ENCODE assay signal across 7 cellular contexts in genomic region chr19:47124937-47125668, GRCh38. TPM values are rescaled to one million over a fixed set of nuclear protein-coding genes. Genes with fewer than 3 reads are reported as not detected.
A peak's percentile ranks its signal among the peaks of the same experiment; 100 is the strongest.
DNase-seq lines count a peak whose midpoint lies in the region; ATAC-seq, FAIRE-seq and TF ChIP-seq lines count a peak whose summit lies in the region.

No MANE protein-coding gene starts in this region.

- H3K36me3 ChIP-seq in Loucy (ENCODE audit: insufficient read depth, low read length) = no peaks in the 10 kb centered on the region
- H3K36me3 ChIP-seq in PC-3 (ENCODE audit: low read depth, low read length) = no peaks in the 10 kb centered on the region
- no peaks in the 10 kb centered on the region for H3K36me3 ChIP-seq in right lobe of liver
- H3K36me3 ChIP-seq in vagina = no peaks in the 10 kb centered on the region

- H4K20me1 ChIP-seq in Loucy (ENCODE audit: insufficient read depth, low read length, poor library complexity, severe bottlenecking) = no peaks in the 10 kb centered on the region
- no peaks in the 10 kb centered on the region for H4K20me1 ChIP-seq in PC-3 (ENCODE audit: low read length)

- H3K9me3 ChIP-seq in Loucy (ENCODE audit: insufficient read depth, low read depth, low read length) (no peaks in the 10 kb centered on the region), PC-3 (ENCODE audit: low read length) (no peaks in the 10 kb centered on the region), right lobe of liver (no peaks in the 10 kb centered on the region), vagina (no peaks in the 10 kb centered on the region)

- ATAC-seq in PC-3 (peak; percentile 77), right lobe of liver (peak; percentile 82 to 94 (median 87)), HG03097 (IDR thresholded peaks at IDR 0.05; ENCODE audit: low FRiP score, unreplicated experiment) (no peak)

- H3K27ac ChIP-seq in PC-3 (ENCODE audit: low read length) = no peak overlapping the region
- H3K27ac ChIP-seq in right lobe of liver = no peak overlapping the region
- no peak overlapping the region for H3K27ac ChIP-seq in vagina

- H3K4me1 ChIP-seq in Loucy (ENCODE audit: insufficient read depth, low read length, poor library complexity, severe bottlenecking) (peaks cover 3% of the 10 kb centered on the region), PC-3 (ENCODE audit: insufficient read depth, low read length) (peaks cover 18% of the 10 kb centered on the region), right lobe of liver (no peaks in the 10 kb centered on the region), vagina (no peaks in the 10 kb centered on the region)

- H2AFZ ChIP-seq in Loucy (ENCODE audit: low read length) (no peak overlapping the region), PC-3 (ENCODE audit: low read length) (peak overlapping the region; percentile 86)

- POLR2A ChIA-PET in PC-3 (lab: Charles Lee; ENCODE audit: unreplicated experiment) = no interaction called here

- CTCF ChIA-PET in PC-3 (lab: Charles Lee) = interaction anchor here (0.6 to 0.7 kb wide), 2 partner anchors 46 to 90 kb away, joined by 3 read pairs; no protein-coding TSS in a partner anchor

- H3K4me2 ChIP-seq in Loucy (ENCODE audit: low read depth, low read length, poor library complexity, severe bottlenecking) = no peak overlapping the region
- peak overlapping the region; percentile 66 for H3K4me2 ChIP-seq in PC-3 (ENCODE audit: low read length)

- H3K9ac ChIP-seq in Loucy (ENCODE audit: low read depth, low read length, poor library complexity, severe bottlenecking) = no peak overlapping the region
- H3K9ac ChIP-seq in PC-3 (ENCODE audit: low read length) = no peak overlapping the region

- DNase-seq in PC-3 (peak; percentile 86), choroid plexus epithelial cell (ENCODE audit: low read depth) (peak; percentile 86), right lobe of liver (no peak), vagina (ENCODE audit: extremely low spot score in 2 of 2) (no peak)

- H3K4me3 ChIP-seq in Loucy (ENCODE audit: low read length, poor library complexity, severe bottlenecking) = no peak overlapping the region
- H3K4me3 ChIP-seq in PC-3 (ENCODE audit: low read length) = no peak overlapping the region
- H3K4me3 ChIP-seq in choroid plexus epithelial cell (ENCODE audit: low read depth, low read length) = no peak overlapping the region
- no peak overlapping the region for H3K4me3 ChIP-seq in right lobe of liver
- H3K4me3 ChIP-seq in vagina = no peak overlapping the region

- no peaks in the 10 kb centered on the region for H3F3A ChIP-seq in Loucy (ENCODE audit: low read depth)
- H3F3A ChIP-seq in PC-3 (ENCODE audit: low read length, unreplicated experiment) = no peaks in the 10 kb centered on the region

- peak; percentile 98 for FAIRE-seq in G401.6 (lab: Jason Lieb, UNC)

- peak; percentile 81 for TF ChIP-seq CTCF in Loucy (conservative IDR thresholded peaks at IDR 0.05; ENCODE audit: low read length)
- peak; percentile 71 for TF ChIP-seq CTCF in PC-3 (conservative IDR thresholded peaks at IDR 0.05; ENCODE audit: low read depth, low read length)
- peak; percentile 66 for TF ChIP-seq CTCF in choroid plexus epithelial cell (conservative IDR thresholded peaks at IDR 0.05; ENCODE audit: low read depth, low read length)
- peak; percentile 58 to 86 (median 64) for TF ChIP-seq CTCF in right lobe of liver (IDR thresholded peaks at IDR 0.05)
- peak in 2 of 3 experiments; percentile 86 for TF ChIP-seq CTCF in vagina (IDR thresholded peaks at IDR 0.05)

- no TSS peak for BruUV-seq in PC-3 (replicated peaks; lab: Mats Ljungman, UMichigan)

- no peaks in the 10 kb centered on the region for H3K27me3 ChIP-seq in Loucy (ENCODE audit: insufficient read depth, low read length, poor library complexity, severe bottlenecking)
- H3K27me3 ChIP-seq in PC-3 (ENCODE audit: low read length) = no peaks in the 10 kb centered on the region
- no peaks in the 10 kb centered on the region for H3K27me3 ChIP-seq in right lobe of liver
- H3K27me3 ChIP-seq in vagina = no peaks in the 10 kb centered on the region

- H3K79me2 ChIP-seq in Loucy (ENCODE audit: insufficient read depth, low read length) = peaks cover 3% of the 10 kb centered on the region; the same call in 1 of the 2 replicates
- no peaks in the 10 kb centered on the region for H3K79me2 ChIP-seq in PC-3 (ENCODE audit: low read length)

- no peaks in the 10 kb centered on the region for H3K9me2 ChIP-seq in Loucy (replicated peaks; ENCODE audit: low read depth, low read length)
- H3K9me2 ChIP-seq in PC-3 (replicated peaks; ENCODE audit: low read length) = no peaks in the 10 kb centered on the region

- TF ChIP-seq POLR2A in right lobe of liver (IDR thresholded peaks at IDR 0.05) (no peak), vagina (IDR thresholded peaks at IDR 0.05) (no peak)

- 23% methylated on average over 8 of the region's 8 CpGs for WGBS in right lobe of liver (ENCODE audit: insufficient coverage, low coverage, low lambda C conversion rate, missing lambda C conversion rate)

- intact Hi-C loops in PC-3 (cut with micrococcal nuclease) (loop anchor here (1.0 to 5.0 kb wide), 2 partner anchors 46 to 88 kb away; no protein-coding TSS in a partner anchor), right lobe of liver (cut with DNase I) (loop anchor here (5.0 to 10.0 kb wide), 2 partner anchors 43 to 50 kb away; no protein-coding TSS in a partner anchor), vagina (cut with DNase I) (no loop called here)

RNA-seq across cellular contexts. Expression of gene SAE1, which starts 5.5 kb away (rescaled TPM):
- 99.7 and 134 TPM in 2 replicates for total RNA-seq in PC-3 (2014; rRNA removed)
- 10 to 100 TPM; 18.8 to 33.2 (median 26.7) TPM for total RNA-seq in right lobe of liver
- total RNA-seq in vagina = 32.7 TPM

RNA-seq across cellular contexts. Expression of gene ZC3H4, which starts 11.5 kb away (rescaled TPM):
- total RNA-seq in PC-3 (2014; rRNA removed) (13.4 and 20.0 TPM in 2 replicates), right lobe of liver (10 to 100 TPM in 4 of 6 experiments, 1 to 10 TPM in 2; 8.3 to 19.1 (median 15.1) TPM), vagina (21.9 TPM)

Comparison
In these comparisons a context has a peak if more than half of its experiments do, and no peak if none do; other contexts are left out.
1. DNase-seq: peak in PC-3 (single experiment) and choroid plexus epithelial cell (single experiment); none in right lobe of liver (0 of 3) and vagina (0 of 2).
2. Peak in every context shown above with its lines, with median percentiles within 50 percentile points of each other: CTCF ChIP-seq.